In genomic region chr7:148940702-148941597, GRCh38 we compare ENCODE assay signal across 1 cellular context.
TF ChIP-seq lines count a peak whose summit lies in the region.

No MANE protein-coding gene starts in this region.

TF ChIP-seq in GM12878, 131 proteins besides CTCF, POLR2A, EP300 and RAD21 (continued from another document and continues in another):
- TF ChIP-seq, protein P1, sequence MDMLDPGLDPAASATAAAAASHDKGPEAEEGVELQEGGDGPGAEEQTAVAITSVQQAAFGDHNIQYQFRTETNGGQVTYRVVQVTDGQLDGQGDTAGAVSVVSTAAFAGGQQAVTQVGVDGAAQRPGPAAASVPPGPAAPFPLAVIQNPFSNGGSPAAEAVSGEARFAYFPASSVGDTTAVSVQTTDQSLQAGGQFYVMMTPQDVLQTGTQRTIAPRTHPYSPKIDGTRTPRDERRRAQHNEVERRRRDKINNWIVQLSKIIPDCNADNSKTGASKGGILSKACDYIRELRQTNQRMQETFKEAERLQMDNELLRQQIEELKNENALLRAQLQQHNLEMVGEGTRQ (IDR thresholded peaks at IDR 0.05; ENCODE audit: borderline replicate concordance, low read depth, low read length), result peak; percentile 42
- TF ChIP-seq SIX5 (IDR thresholded peaks at IDR 0.05; ENCODE audit: low read depth, low read length, severe bottlenecking) (no peak), ETV6 (conservative IDR thresholded peaks at IDR 0.05 in 1 of 2, IDR thresholded peaks at IDR 0.05 in 1 of 2; ENCODE audit: borderline replicate concordance in 1 of 2, low read depth in 1 of 2) (no peak), MYC (IDR thresholded peaks at IDR 0.05; ENCODE audit: insufficient read depth, insufficient read length, insufficient replicate concordance, low read length, severe bottlenecking) (peak; percentile 84), BCLAF1 (IDR thresholded peaks at IDR 0.05) (0 out of 2 replicates have a peak, but pooled peaks have one; percentile 40), TCF3 (IDR thresholded peaks at IDR 0.05; ENCODE audit: borderline replicate concordance, insufficient read depth, low read depth, low read length) (0 out of 2 replicates have a peak, but pooled peaks have one; percentile 18), CBFB (IDR thresholded peaks at IDR 0.05; ENCODE audit: low read depth) (peak; percentile 25; the same call in 1 of the 2 replicates), SMAD5 (IDR thresholded peaks at IDR 0.05; ENCODE audit: low read depth) (no peak), RCOR1 (conservative IDR thresholded peaks at IDR 0.05; ENCODE audit: low read depth, low read length) (0 out of 2 replicates have a peak, but pooled peaks have one; percentile 60), TBL1XR1 (IDR thresholded peaks at IDR 0.05; ENCODE audit: low read depth, low read length) (peak; percentile 84), TCF12 (IDR thresholded peaks at IDR 0.05; ENCODE audit: low read depth, low read length) (peak; percentile 48; the same call in 1 of the 2 replicates), IRF4 (IDR thresholded peaks at IDR 0.05; ENCODE audit: low read depth, low read length) (no peak), ZNF24 (IDR thresholded peaks at IDR 0.05) (peak; percentile 99), PKNOX1 (IDR thresholded peaks at IDR 0.05) (peak; percentile 74), POU2F2 (IDR thresholded peaks at IDR 0.05; ENCODE audit: borderline replicate concordance, low read depth, low read length) (peak; percentile 85; the same call in 2 of the 3 replicates), ZBED1 (IDR thresholded peaks at IDR 0.05; ENCODE audit: borderline replicate concordance) (peak; percentile 67; the same call in 1 of the 2 replicates), IKZF1 (conservative IDR thresholded peaks at IDR 0.05) (peak; percentile 64), EED (IDR thresholded peaks at IDR 0.05; ENCODE audit: low read depth) (no peak), SMC3 (IDR thresholded peaks at IDR 0.05; ENCODE audit: borderline replicate concordance, low read length) (no peak), GATAD2B (conservative IDR thresholded peaks at IDR 0.05; ENCODE audit: low read depth) (peak; percentile 74), RUNX3 (IDR thresholded peaks at IDR 0.05; ENCODE audit: low read length) (peak; percentile 87), NR2C1 (IDR thresholded peaks at IDR 0.05) (no peak), JUND (IDR thresholded peaks at IDR 0.05; ENCODE audit: low read depth, low read length) (no peak), ATF3 (IDR thresholded peaks at IDR 0.05; ENCODE audit: borderline replicate concordance, extremely low read depth, low read depth, low read length) (0 out of 2 replicates have a peak, but pooled peaks have one; percentile 11), RBBP5 (conservative IDR thresholded peaks at IDR 0.05) (peak; percentile 100), ATF7 (IDR thresholded peaks at IDR 0.05; ENCODE audit: low read depth) (0 out of 2 replicates have a peak, but pooled peaks have one; percentile 18), ZBTB40 (IDR thresholded peaks at IDR 0.05; ENCODE audit: borderline replicate concordance) (peak; percentile 79; the same call in 1 of the 2 replicates)
- TF ChIP-seq, protein P2, sequence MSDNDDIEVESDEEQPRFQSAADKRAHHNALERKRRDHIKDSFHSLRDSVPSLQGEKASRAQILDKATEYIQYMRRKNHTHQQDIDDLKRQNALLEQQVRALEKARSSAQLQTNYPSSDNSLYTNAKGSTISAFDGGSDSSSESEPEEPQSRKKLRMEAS (IDR thresholded peaks at IDR 0.05; ENCODE audit: low read depth, low read length), result peak; percentile 92
- TF ChIP-seq, protein P3, sequence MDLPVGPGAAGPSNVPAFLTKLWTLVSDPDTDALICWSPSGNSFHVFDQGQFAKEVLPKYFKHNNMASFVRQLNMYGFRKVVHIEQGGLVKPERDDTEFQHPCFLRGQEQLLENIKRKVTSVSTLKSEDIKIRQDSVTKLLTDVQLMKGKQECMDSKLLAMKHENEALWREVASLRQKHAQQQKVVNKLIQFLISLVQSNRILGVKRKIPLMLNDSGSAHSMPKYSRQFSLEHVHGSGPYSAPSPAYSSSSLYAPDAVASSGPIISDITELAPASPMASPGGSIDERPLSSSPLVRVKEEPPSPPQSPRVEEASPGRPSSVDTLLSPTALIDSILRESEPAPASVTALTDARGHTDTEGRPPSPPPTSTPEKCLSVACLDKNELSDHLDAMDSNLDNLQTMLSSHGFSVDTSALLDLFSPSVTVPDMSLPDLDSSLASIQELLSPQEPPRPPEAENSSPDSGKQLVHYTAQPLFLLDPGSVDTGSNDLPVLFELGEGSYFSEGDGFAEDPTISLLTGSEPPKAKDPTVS (IDR thresholded peaks at IDR 0.05; ENCODE audit: low read depth, low read length), result no peak
- TF ChIP-seq, protein P4, sequence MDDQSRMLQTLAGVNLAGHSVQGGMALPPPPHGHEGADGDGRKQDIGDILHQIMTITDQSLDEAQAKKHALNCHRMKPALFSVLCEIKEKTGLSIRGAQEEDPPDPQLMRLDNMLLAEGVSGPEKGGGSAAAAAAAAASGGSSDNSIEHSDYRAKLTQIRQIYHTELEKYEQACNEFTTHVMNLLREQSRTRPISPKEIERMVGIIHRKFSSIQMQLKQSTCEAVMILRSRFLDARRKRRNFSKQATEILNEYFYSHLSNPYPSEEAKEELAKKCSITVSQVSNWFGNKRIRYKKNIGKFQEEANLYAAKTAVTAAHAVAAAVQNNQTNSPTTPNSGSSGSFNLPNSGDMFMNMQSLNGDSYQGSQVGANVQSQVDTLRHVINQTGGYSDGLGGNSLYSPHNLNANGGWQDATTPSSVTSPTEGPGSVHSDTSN (IDR thresholded peaks at IDR 0.05; ENCODE audit: insufficient replicate concordance, low read depth, low read length), result no peak
- TF ChIP-seq, protein P5, sequence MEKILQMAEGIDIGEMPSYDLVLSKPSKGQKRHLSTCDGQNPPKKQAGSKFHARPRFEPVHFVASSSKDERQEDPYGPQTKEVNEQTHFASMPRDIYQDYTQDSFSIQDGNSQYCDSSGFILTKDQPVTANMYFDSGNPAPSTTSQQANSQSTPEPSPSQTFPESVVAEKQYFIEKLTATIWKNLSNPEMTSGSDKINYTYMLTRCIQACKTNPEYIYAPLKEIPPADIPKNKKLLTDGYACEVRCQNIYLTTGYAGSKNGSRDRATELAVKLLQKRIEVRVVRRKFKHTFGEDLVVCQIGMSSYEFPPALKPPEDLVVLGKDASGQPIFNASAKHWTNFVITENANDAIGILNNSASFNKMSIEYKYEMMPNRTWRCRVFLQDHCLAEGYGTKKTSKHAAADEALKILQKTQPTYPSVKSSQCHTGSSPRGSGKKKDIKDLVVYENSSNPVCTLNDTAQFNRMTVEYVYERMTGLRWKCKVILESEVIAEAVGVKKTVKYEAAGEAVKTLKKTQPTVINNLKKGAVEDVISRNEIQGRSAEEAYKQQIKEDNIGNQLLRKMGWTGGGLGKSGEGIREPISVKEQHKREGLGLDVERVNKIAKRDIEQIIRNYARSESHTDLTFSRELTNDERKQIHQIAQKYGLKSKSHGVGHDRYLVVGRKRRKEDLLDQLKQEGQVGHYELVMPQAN (conservative IDR thresholded peaks at IDR 0.05), result peak; percentile 79
- TF ChIP-seq, protein P6, sequence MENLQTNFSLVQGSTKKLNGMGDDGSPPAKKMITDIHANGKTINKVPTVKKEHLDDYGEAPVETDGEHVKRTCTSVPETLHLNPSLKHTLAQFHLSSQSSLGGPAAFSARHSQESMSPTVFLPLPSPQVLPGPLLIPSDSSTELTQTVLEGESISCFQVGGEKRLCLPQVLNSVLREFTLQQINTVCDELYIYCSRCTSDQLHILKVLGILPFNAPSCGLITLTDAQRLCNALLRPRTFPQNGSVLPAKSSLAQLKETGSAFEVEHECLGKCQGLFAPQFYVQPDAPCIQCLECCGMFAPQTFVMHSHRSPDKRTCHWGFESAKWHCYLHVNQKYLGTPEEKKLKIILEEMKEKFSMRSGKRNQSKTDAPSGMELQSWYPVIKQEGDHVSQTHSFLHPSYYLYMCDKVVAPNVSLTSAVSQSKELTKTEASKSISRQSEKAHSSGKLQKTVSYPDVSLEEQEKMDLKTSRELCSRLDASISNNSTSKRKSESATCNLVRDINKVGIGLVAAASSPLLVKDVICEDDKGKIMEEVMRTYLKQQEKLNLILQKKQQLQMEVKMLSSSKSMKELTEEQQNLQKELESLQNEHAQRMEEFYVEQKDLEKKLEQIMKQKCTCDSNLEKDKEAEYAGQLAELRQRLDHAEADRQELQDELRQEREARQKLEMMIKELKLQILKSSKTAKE (IDR thresholded peaks at IDR 0.05; ENCODE audit: low read depth, poor library complexity, severe bottlenecking), result peak; percentile 71
- TF ChIP-seq, protein P7, sequence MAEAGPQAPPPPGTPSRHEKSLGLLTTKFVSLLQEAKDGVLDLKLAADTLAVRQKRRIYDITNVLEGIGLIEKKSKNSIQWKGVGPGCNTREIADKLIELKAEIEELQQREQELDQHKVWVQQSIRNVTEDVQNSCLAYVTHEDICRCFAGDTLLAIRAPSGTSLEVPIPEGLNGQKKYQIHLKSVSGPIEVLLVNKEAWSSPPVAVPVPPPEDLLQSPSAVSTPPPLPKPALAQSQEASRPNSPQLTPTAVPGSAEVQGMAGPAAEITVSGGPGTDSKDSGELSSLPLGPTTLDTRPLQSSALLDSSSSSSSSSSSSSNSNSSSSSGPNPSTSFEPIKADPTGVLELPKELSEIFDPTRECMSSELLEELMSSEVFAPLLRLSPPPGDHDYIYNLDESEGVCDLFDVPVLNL (IDR thresholded peaks at IDR 0.05; ENCODE audit: low read depth, low read length), result 0 out of 2 replicates have a peak, but pooled peaks have one; percentile 11
- TF ChIP-seq, protein P8, sequence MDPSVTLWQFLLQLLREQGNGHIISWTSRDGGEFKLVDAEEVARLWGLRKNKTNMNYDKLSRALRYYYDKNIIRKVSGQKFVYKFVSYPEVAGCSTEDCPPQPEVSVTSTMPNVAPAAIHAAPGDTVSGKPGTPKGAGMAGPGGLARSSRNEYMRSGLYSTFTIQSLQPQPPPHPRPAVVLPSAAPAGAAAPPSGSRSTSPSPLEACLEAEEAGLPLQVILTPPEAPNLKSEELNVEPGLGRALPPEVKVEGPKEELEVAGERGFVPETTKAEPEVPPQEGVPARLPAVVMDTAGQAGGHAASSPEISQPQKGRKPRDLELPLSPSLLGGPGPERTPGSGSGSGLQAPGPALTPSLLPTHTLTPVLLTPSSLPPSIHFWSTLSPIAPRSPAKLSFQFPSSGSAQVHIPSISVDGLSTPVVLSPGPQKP (IDR thresholded peaks at IDR 0.05; ENCODE audit: low read depth, low read length), result no peak
